In the genomic region with DNA sequence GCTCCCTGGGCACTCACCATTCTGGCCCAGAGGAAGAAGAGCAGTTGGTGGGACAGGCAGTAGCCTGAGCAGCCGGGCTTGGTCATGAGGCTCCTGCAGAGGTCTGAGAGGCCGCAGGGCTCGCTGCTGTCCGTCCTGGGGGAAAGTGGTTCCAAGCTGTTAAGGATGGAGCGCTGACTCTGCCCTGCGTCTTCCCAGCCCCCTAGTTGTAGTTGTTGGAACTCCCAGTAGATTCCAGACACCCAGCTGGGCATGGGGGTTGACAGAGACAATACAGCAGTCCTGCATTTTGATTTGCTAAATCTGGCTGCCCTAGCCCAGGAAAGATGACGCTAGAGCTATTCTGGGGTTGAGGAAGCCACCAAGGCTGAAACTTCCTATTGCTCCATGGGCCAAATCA, we compare ENCODE assay signal across 15 cellular contexts. TPM values are rescaled to one million over a fixed set of nuclear protein-coding genes. Genes with fewer than 3 reads are reported as not detected.
DNase-seq lines count a peak whose midpoint lies in the region; ATAC-seq and TF ChIP-seq lines count a peak whose summit lies in the region.
"Had no signal": no experiment of that assay in that cellular context is flagged by ENCODE, and none has a peak within 500 bp of the region (broad histone marks: within the 10 kb centered on the region; RNA-seq: fewer than 3 reads in every experiment).

No MANE protein-coding gene starts in this region.

- TF ChIP-seq CTCF in WTC11 (IDR thresholded peaks at IDR 0.05) (peak; percentile 56; the same call in 1 of the 2 replicates), omental fat pad (IDR thresholded peaks at IDR 0.05) (no peak)

- H3K9ac ChIP-seq in GM23248, result no peak overlapping the region

- no peaks in the 10 kb centered on the region for H3K27me3 ChIP-seq in GM23248 (replicated peaks; ENCODE audit: insufficient read depth)
- H3K27me3 ChIP-seq: transverse colon had no signal

- peak overlapping the region; percentile 22; the same call in 1 of the 2 replicates for H3K4me3 Mint-ChIP-seq in WTC11
- H3K4me3 Mint-ChIP-seq: IgD-negative memory B cell, mesothelial cell of epicardium had no signal

- H3K27me3 Mint-ChIP-seq in WTC11 (ENCODE audit: low read depth), result no peaks in the 10 kb centered on the region; the same call in 1 of the 2 replicates

- H3K4me2 ChIP-seq in GM23248 (ENCODE audit: unreplicated experiment), result no peak overlapping the region

- H3K27ac Mint-ChIP-seq in WTC11, result peak overlapping the region; percentile 80; the same call in 1 of the 2 replicates
- H3K27ac Mint-ChIP-seq: mesothelial cell of epicardium had no signal

- CTCF ChIA-PET in WTC11 (lab: Charles Lee), result interaction anchor here (0.7 to 5.1 kb wide), 29 partner anchors 8 to 408 kb away, joined by 3 to 31 read pairs (median 4); partner anchors contain the start of genes ALG1, DNAAF8, NAGPA and PPL

- H2AFZ ChIP-seq in GM23248, result no peak overlapping the region

- H3K9me3 ChIP-seq in GM23248 (ENCODE audit: low read depth), result no peaks in the 10 kb centered on the region
- H3K9me3 ChIP-seq: transverse colon had no signal

- no peaks in the 10 kb centered on the region for H3F3A ChIP-seq in GM23248 (ENCODE audit: insufficient read depth)

- no peaks in the 10 kb centered on the region for H3K36me3 Mint-ChIP-seq in WTC11
- H3K36me3 Mint-ChIP-seq: IgD-negative memory B cell, mesothelial cell of epicardium had no signal

- no peaks in the 10 kb centered on the region for H3K9me3 Mint-ChIP-seq in WTC11
- H3K9me3 Mint-ChIP-seq: IgD-negative memory B cell, mesothelial cell of epicardium had no signal

- no peak overlapping the region for H3K27ac ChIP-seq in GM23248
- H3K27ac ChIP-seq: transverse colon had no signal

- H4K20me1 ChIP-seq in GM23248 (ENCODE audit: insufficient read depth), result no peaks in the 10 kb centered on the region

- no peaks in the 10 kb centered on the region for H3K36me3 ChIP-seq in GM23248 (ENCODE audit: low read depth)
- H3K36me3 ChIP-seq: transverse colon had no signal

- 59 to 75% methylated on average over 7 of the region's 7 CpGs for WGBS in GM23248 (ENCODE audit: low coverage in 1 of 2, low lambda C conversion rate in 2 of 2, missing lambda C conversion rate in 2 of 2), 2 experiments

- ATAC-seq in WTC11 (peak; percentile 86), GM21717 (IDR thresholded peaks at IDR 0.05; ENCODE audit: unreplicated experiment) (no peak), omental fat pad (ENCODE audit: low FRiP score) (no peak)

- H3K4me1 Mint-ChIP-seq in WTC11, result peaks cover 23% of the 10 kb centered on the region
- H3K4me1 Mint-ChIP-seq: IgD-negative memory B cell, mesothelial cell of epicardium had no signal

- no peaks in the 10 kb centered on the region for H3K79me2 ChIP-seq in GM23248 (ENCODE audit: insufficient read depth)

- DNase-seq in AG08396 (ENCODE audit: low spot score) (peak; percentile 22), GM23248 (peak; percentile 22), WTC11 (ENCODE audit: low spot score) (peak; percentile 86), iPS-NIHi11 (ENCODE audit: low spot score) (peak; percentile 83), SIG-M5 (lab: John Stamatoyannopoulos, UW) (no peak), omental fat pad (ENCODE audit: low spot score) (no peak)
- DNase-seq in activated naive CD4-positive, alpha-beta T cell treated with Interleukin-2 at 50 U/mL for 16 hours, result no peak
- DNase-seq: activated T-cell treated with anti-CD3 and anti-CD28 coated beads, Interleukin-2, amount 50 U/mL, for 1 hour; NCI-H2029; retina; transverse colon had no signal

- no peaks in the 10 kb centered on the region for H3K9me2 ChIP-seq in GM23248 (ENCODE audit: insufficient read depth)

- no peak overlapping the region for H3K4me3 ChIP-seq in GM23248
- H3K4me3 ChIP-seq: transverse colon had no signal

- POLR2A ChIA-PET in WTC11 (lab: Charles Lee), result interaction anchor here (0.9 to 1.4 kb wide), 2 partner anchors 26 to 33 kb away, joined by 3 to 4 read pairs; no protein-coding TSS in a partner anchor

- no peaks in the 10 kb centered on the region for H3K4me1 ChIP-seq in GM23248 (ENCODE audit: insufficient read depth)

- in situ Hi-C loops in GM23248 (cut with MboI), result no loop called here

TF ChIP-seq in WTC11, 78 proteins besides CTCF, POLR2A, EP300 and RAD21:
- TF ChIP-seq CDX4 (CRISPR knock-in tag; IDR thresholded peaks at IDR 0.05; ENCODE audit: borderline replicate concordance) (no peak), TEAD1 (CRISPR knock-in tag; IDR thresholded peaks at IDR 0.05) (peak; percentile 22; the same call in 1 of the 2 replicates), HMGA2 (CRISPR knock-in tag; IDR thresholded peaks at IDR 0.05) (no peak), ESRRA (CRISPR knock-in tag; IDR thresholded peaks at IDR 0.05; ENCODE audit: borderline replicate concordance) (no peak), JAZF1 (CRISPR knock-in tag; IDR thresholded peaks at IDR 0.05) (no peak), SP1 (CRISPR knock-in tag; conservative IDR thresholded peaks at IDR 0.05) (0 out of 2 replicates have a peak, but pooled peaks have one; percentile 26)
- TF ChIP-seq, protein P1, sequence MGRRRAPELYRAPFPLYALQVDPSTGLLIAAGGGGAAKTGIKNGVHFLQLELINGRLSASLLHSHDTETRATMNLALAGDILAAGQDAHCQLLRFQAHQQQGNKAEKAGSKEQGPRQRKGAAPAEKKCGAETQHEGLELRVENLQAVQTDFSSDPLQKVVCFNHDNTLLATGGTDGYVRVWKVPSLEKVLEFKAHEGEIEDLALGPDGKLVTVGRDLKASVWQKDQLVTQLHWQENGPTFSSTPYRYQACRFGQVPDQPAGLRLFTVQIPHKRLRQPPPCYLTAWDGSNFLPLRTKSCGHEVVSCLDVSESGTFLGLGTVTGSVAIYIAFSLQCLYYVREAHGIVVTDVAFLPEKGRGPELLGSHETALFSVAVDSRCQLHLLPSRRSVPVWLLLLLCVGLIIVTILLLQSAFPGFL (CRISPR knock-in tag; IDR thresholded peaks at IDR 0.05; ENCODE audit: borderline replicate concordance), result no peak
- TF ChIP-seq, protein P2, sequence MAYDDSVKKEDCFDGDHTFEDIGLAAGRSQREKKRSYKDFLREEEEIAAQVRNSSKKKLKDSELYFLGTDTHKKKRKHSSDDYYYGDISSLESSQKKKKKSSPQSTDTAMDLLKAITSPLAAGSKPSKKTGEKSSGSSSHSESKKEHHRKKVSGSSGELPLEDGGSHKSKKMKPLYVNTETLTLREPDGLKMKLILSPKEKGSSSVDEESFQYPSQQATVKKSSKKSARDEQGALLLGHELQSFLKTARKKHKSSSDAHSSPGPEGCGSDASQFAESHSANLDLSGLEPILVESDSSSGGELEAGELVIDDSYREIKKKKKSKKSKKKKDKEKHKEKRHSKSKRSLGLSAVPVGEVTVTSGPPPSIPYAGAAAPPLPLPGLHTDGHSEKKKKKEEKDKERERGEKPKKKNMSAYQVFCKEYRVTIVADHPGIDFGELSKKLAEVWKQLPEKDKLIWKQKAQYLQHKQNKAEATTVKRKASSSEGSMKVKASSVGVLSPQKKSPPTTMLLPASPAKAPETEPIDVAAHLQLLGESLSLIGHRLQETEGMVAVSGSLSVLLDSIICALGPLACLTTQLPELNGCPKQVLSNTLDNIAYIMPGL (CRISPR knock-in tag; IDR thresholded peaks at IDR 0.05), result peak; percentile 53; the same call in 1 of the 2 replicates
- TF ChIP-seq, protein P3, sequence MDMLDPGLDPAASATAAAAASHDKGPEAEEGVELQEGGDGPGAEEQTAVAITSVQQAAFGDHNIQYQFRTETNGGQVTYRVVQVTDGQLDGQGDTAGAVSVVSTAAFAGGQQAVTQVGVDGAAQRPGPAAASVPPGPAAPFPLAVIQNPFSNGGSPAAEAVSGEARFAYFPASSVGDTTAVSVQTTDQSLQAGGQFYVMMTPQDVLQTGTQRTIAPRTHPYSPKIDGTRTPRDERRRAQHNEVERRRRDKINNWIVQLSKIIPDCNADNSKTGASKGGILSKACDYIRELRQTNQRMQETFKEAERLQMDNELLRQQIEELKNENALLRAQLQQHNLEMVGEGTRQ (CRISPR knock-in tag; IDR thresholded peaks at IDR 0.05), result 0 out of 2 replicates have a peak, but pooled peaks have one; percentile 10

RNA-seq across cellular contexts. Expression of gene C16orf89, which starts 7.3 kb away (rescaled TPM):
- total RNA-seq in GM23248 (2014; rRNA removed; shearing (Covaris generic)), result not detected in 2 replicates
- not detected in 2 replicates for polyA plus RNA-seq in GM23248 (2016; fragmentation: Nextera tagmentation; extraction: Ambion mirVana)
- total RNA-seq in WTC11 (2021) (1.4 to 1.8 TPM (median 1.8 TPM) in 3 replicates), omental fat pad (10 to 100 TPM in 1 of 4 donors, 1 to 10 TPM in 3; 3.8 to 16.6 (median 7.1) TPM)
- total RNA-seq: bronchial epithelial cell had no signal
- polyA plus RNA-seq: IgD-negative memory B cell had no signal

RNA-seq across cellular contexts. Expression of gene ALG1, which starts 13.2 kb away (rescaled TPM):
- total RNA-seq in GM23248 (2014; rRNA removed; shearing (Covaris generic)), result 34.1 and 36.5 TPM in 2 replicates
- polyA plus RNA-seq in GM23248 (2016; fragmentation: Nextera tagmentation; extraction: Ambion mirVana), result 45.4 and 48.0 TPM in 2 replicates
- total RNA-seq in WTC11 (2021) (25.7 to 31.4 TPM (median 26.2 TPM) in 3 replicates), omental fat pad (10 to 100 TPM; 16.9 to 19.5 (median 18.0) TPM)

RNA-seq across cellular contexts. Expression of gene NAGPA, which starts 24.7 kb away (rescaled TPM):
- 33.4 and 61.0 TPM in 2 replicates for total RNA-seq in GM23248 (2014; rRNA removed; shearing (Covaris generic))
- polyA plus RNA-seq in GM23248 (2016; fragmentation: Nextera tagmentation; extraction: Ambion mirVana), result 16.2 and 16.3 TPM in 2 replicates
- total RNA-seq in WTC11 (2021), result 9.3 to 12.5 TPM (median 10.7 TPM) in 3 replicates
- total RNA-seq in omental fat pad, result 10 to 100 TPM; 14.9 to 29.7 (median 21.9) TPM

RNA-seq across cellular contexts. Expression of gene EEF2KMT, which starts 39.1 kb away (rescaled TPM):
- 11.2 and 12.4 TPM in 2 replicates for total RNA-seq in GM23248 (2014; rRNA removed; shearing (Covaris generic))
- polyA plus RNA-seq in GM23248 (2016; fragmentation: Nextera tagmentation; extraction: Ambion mirVana), result 13.9 and 16.2 TPM in 2 replicates
- total RNA-seq in WTC11 (2021) (15.4 to 19.9 TPM (median 19.6 TPM) in 3 replicates), omental fat pad (10 to 100 TPM in 2 of 4 donors, 1 to 10 TPM in 2; 6.3 to 12.2 (median 8.6) TPM)

Comparison
In these comparisons a context has a peak if more than half of its experiments do, and no peak if none do; other contexts are left out.
1. DNase-seq: peak in AG08396 (single experiment), GM23248 (single experiment), WTC11 (single experiment) and iPS-NIHi11 (single experiment); none in SIG-M5 (single experiment), omental fat pad (single experiment) and activated naive CD4-positive, alpha-beta T cell treated with Interleukin-2 at 50 U/mL for 16 hours (single experiment).